In genomic region chr7:134056816-134057215, GRCh38 we compare ENCODE assay signal across 23 cellular contexts.
DNase-seq lines count a peak whose midpoint lies in the region; ATAC-seq, FAIRE-seq and TF ChIP-seq lines count a peak whose summit lies in the region.
"Had no signal": no experiment of that assay in that cellular context is flagged by ENCODE, and none has a peak within 500 bp of the region (broad histone marks: within the 10 kb centered on the region; RNA-seq: fewer than 3 reads in every experiment).

No MANE protein-coding gene starts in this region.

- H3K4me3 Mint-ChIP-seq in activated T-cell treated with anti-CD3 and anti-CD28 coated beads, Interleukin-2, amount 50 U/mL, for 24 hours = no peak overlapping the region
- H3K4me3 Mint-ChIP-seq in T-cell = no peak overlapping the region
- H3K4me3 Mint-ChIP-seq in natural killer cell treated with Interleukin-12 subunit alpha and Interleukin-12 subunit beta and Interleukin-15 and Interleukin-18, amount 100 ng/mL, for 72 hours = no peak overlapping the region
- H3K4me3 Mint-ChIP-seq: B cell; CD4-positive, alpha-beta T cell; CD8-positive, alpha-beta T cell had no signal

- no peaks in the 10 kb centered on the region for H3K27me3 Mint-ChIP-seq in activated T-cell treated with anti-CD3 and anti-CD28 coated beads, Interleukin-2, amount 50 U/mL, for 24 hours
- no peaks in the 10 kb centered on the region for H3K27me3 Mint-ChIP-seq in T-cell
- H3K27me3 Mint-ChIP-seq in natural killer cell treated with Interleukin-12 subunit alpha and Interleukin-12 subunit beta and Interleukin-15 and Interleukin-18, amount 100 ng/mL, for 72 hours = no peaks in the 10 kb centered on the region
- H3K27me3 Mint-ChIP-seq: B cell; CD4-positive, alpha-beta T cell had no signal

- H3K27ac ChIP-seq in K562 (ENCODE audit: extremely low read depth, low read depth, low read length) (no peak overlapping the region), esophagus muscularis mucosa (replicated peaks in 1 of 4) (no peak overlapping the region)
- H3K27ac ChIP-seq: BLaER1 treated with 17β-estradiol and CSF1 and Interleukin-3, amounts not matched to agents 10 nM and 100 nM; C4-2B had no signal

- TF ChIP-seq POLR2A in K562 (conservative IDR thresholded peaks at IDR 0.05) (no peak), esophagus muscularis mucosa (IDR thresholded peaks at IDR 0.05; ENCODE audit: low read depth) (no peak)

- H3K9me3 ChIP-seq in K562 (replicated peaks; ENCODE audit: control insufficient read depth, insufficient read depth, low read depth, low read length) = no peaks in the 10 kb centered on the region
- H3K9me3 ChIP-seq in esophagus muscularis mucosa = no peaks in the 10 kb centered on the region
- H3K9me3 ChIP-seq: BLaER1 treated with 17β-estradiol and CSF1 and Interleukin-3, amounts not matched to agents 10 nM and 100 nM; Caco-2 had no signal

- DNase-seq in LHCN-M2 (ENCODE audit: low read depth) (peak; percentile 5), K562 (ENCODE audit: extremely low read depth in 1 of 4, low spot score in 3 of 4) (peak; percentile 43 to 57 (median 48)), esophagus muscularis mucosa (ENCODE audit: extremely low spot score) (peak; percentile 60), putamen (ENCODE audit: low spot score) (peak; percentile 7), T-cell (no peak), SIG-M5 (lab: John Stamatoyannopoulos, UW) (no peak)
- DNase-seq in activated T-cell treated with anti-CD3 and anti-CD28 coated beads, Interleukin-2, amount 50 U/mL, for 24 hours = no peak
- no peak for DNase-seq in natural killer cell treated with Interleukin-12 subunit alpha and Interleukin-12 subunit beta and Interleukin-15 and Interleukin-18, amount 100 ng/mL, for 72 hours (ENCODE audit: low spot score)
- DNase-seq: 8988T; AML-193; Caco-2; Calu3; CD4-positive, alpha-beta T cell; CD8-positive, alpha-beta T cell; DMS79 treated with DMSO at 0.1 percent for 48 hours; GF-D8 had no signal

- POLR2A ChIA-PET in K562 (lab: Yijun Ruan, JAX) = interaction anchor here (1.2 to 1.4 kb wide), 3 partner anchors 8 to 17 kb away, joined by 3 to 4 read pairs (median 3); no protein-coding TSS in a partner anchor
- POLR2A ChIA-PET in T-cell (lab: Charles Lee) = no interaction called here

- TF ChIP-seq EP300 in K562 (IDR thresholded peaks at IDR 0.05; ENCODE audit: low read length) (peak; percentile 49; the same call in 1 of the 2 replicates), esophagus muscularis mucosa (IDR thresholded peaks at IDR 0.05) (no peak)

- BruUV-seq in K562 (replicated peaks; lab: Mats Ljungman, UMichigan) = no TSS peak

- H3K9me3 Mint-ChIP-seq in activated T-cell treated with anti-CD3 and anti-CD28 coated beads, Interleukin-2, amount 50 U/mL, for 24 hours = no peaks in the 10 kb centered on the region
- no peaks in the 10 kb centered on the region for H3K9me3 Mint-ChIP-seq in T-cell
- no peaks in the 10 kb centered on the region for H3K9me3 Mint-ChIP-seq in natural killer cell treated with Interleukin-12 subunit alpha and Interleukin-12 subunit beta and Interleukin-15 and Interleukin-18, amount 100 ng/mL, for 72 hours
- H3K9me3 Mint-ChIP-seq: CD4-positive, alpha-beta T cell; CD8-positive, alpha-beta T cell had no signal

- TF ChIP-seq CTCF in K562 (IDR thresholded peaks at IDR 0.05 in 2 of 3, conservative IDR thresholded peaks at IDR 0.05 in 1 of 3; ENCODE audit: insufficient read depth in 2 of 3, low read depth in 1 of 3, low read length in 3 of 3) = no peak
- TF ChIP-seq CTCF in esophagus muscularis mucosa (IDR thresholded peaks at IDR 0.05) = no peak

- intact Hi-C loops in K562 (cut with micrococcal nuclease) (no loop called here), esophagus muscularis mucosa (cut with DNase I) (no loop called here)

- H3K4me1 Mint-ChIP-seq in activated T-cell treated with anti-CD3 and anti-CD28 coated beads, Interleukin-2, amount 50 U/mL, for 24 hours (ENCODE audit: low read depth) = no peaks in the 10 kb centered on the region
- no peaks in the 10 kb centered on the region for H3K4me1 Mint-ChIP-seq in T-cell
- H3K4me1 Mint-ChIP-seq in natural killer cell treated with Interleukin-12 subunit alpha and Interleukin-12 subunit beta and Interleukin-15 and Interleukin-18, amount 100 ng/mL, for 72 hours (ENCODE audit: low read depth in 2 of 2) = no peaks in the 10 kb centered on the region
- H3K4me1 Mint-ChIP-seq: B cell had no signal

- H4K20me1 ChIP-seq in K562 (replicated peaks; ENCODE audit: control insufficient read depth, insufficient read depth, low read length) = no peaks in the 10 kb centered on the region
- H4K20me1 ChIP-seq: BLaER1 treated with 17β-estradiol and CSF1 and Interleukin-3, amounts not matched to agents 10 nM and 100 nM had no signal

- CTCF ChIA-PET in K562 (lab: Yijun Ruan, JAX; ENCODE audit: low intra/inter-chr PET ratio) = no interaction called here
- CTCF ChIA-PET in T-cell (lab: Charles Lee) = interaction anchor here in 1 of 2 donors (0.8 kb wide), 1 partner anchor 32 kb away, joined by 3 read pairs; no protein-coding TSS in a partner anchor

- no peaks in the 10 kb centered on the region for H3K27me3 ChIP-seq in K562 (ENCODE audit: control insufficient read depth in 2 of 2, insufficient read depth in 2 of 2, low read length in 2 of 2)
- no peaks in the 10 kb centered on the region for H3K27me3 ChIP-seq in esophagus muscularis mucosa
- H3K27me3 ChIP-seq: BLaER1 treated with 17β-estradiol and CSF1 and Interleukin-3, amounts not matched to agents 10 nM and 100 nM had no signal

- no peak overlapping the region for H3K4me3 ChIP-seq in K562
- H3K4me3 ChIP-seq in esophagus muscularis mucosa = no peak overlapping the region
- H3K4me3 ChIP-seq: BLaER1 treated with 17β-estradiol and CSF1 and Interleukin-3, amounts not matched to agents 10 nM and 100 nM had no signal

- FAIRE-seq in K562 (lab: Jason Lieb, UNC) = peak; percentile 58
- FAIRE-seq: A204.1, D721Med, G401.6, GM12891 had no signal

- no peak overlapping the region for H2AFZ ChIP-seq in K562 (ENCODE audit: low read depth, low read length)

- H3K9me1 ChIP-seq in K562 (ENCODE audit: control insufficient read depth, insufficient read depth, low read length) = no peaks in the 10 kb centered on the region

- no peaks in the 10 kb centered on the region for H3K79me2 ChIP-seq in K562 (ENCODE audit: control insufficient read depth, insufficient read depth, low read length)

- no peak overlapping the region for H3K4me2 ChIP-seq in K562 (ENCODE audit: insufficient read depth, low read length)
- H3K4me2 ChIP-seq: BLaER1 treated with 17β-estradiol and CSF1 and Interleukin-3, amounts not matched to agents 10 nM and 100 nM had no signal

- H3K36me3 ChIP-seq in K562 (ENCODE audit: control insufficient read depth, insufficient read depth, low read length) (no peaks in the 10 kb centered on the region), esophagus muscularis mucosa (no peaks in the 10 kb centered on the region)

- in situ Hi-C loops in K562 (cut with MboI) = no loop called here

- peaks cover 0 to 10% of the 10 kb centered on the region in 2 experiments; a peak in 3 of 5 replicates for H3K4me1 ChIP-seq in K562 (replicated peaks in 1 of 2; ENCODE audit: control insufficient read depth in 2 of 2, insufficient read depth in 2 of 2, low read length in 2 of 2)
- no peaks in the 10 kb centered on the region for H3K4me1 ChIP-seq in esophagus muscularis mucosa
- H3K4me1 ChIP-seq: Caco-2 had no signal

- H3K27ac Mint-ChIP-seq in activated T-cell treated with anti-CD3 and anti-CD28 coated beads, Interleukin-2, amount 50 U/mL, for 24 hours = no peak overlapping the region
- no peak overlapping the region for H3K27ac Mint-ChIP-seq in T-cell
- H3K27ac Mint-ChIP-seq in natural killer cell treated with Interleukin-12 subunit alpha and Interleukin-12 subunit beta and Interleukin-15 and Interleukin-18, amount 100 ng/mL, for 72 hours = no peak overlapping the region
- H3K27ac Mint-ChIP-seq: B cell; CD4-positive, alpha-beta T cell; CD8-positive, alpha-beta T cell had no signal

- H3K9ac ChIP-seq in K562 (ENCODE audit: insufficient read depth in 1 of 2, low read depth in 2 of 2, low read length in 2 of 2) = no peak overlapping the region
- H3K9ac ChIP-seq: BLaER1 treated with 17β-estradiol and CSF1 and Interleukin-3, amounts not matched to agents 10 nM and 100 nM had no signal

- peaks cover 6% of the 10 kb centered on the region for H3K36me3 Mint-ChIP-seq in activated T-cell treated with anti-CD3 and anti-CD28 coated beads, Interleukin-2, amount 50 U/mL, for 24 hours (ENCODE audit: low read depth)
- peaks cover 41% of the 10 kb centered on the region for H3K36me3 Mint-ChIP-seq in T-cell
- no peaks in the 10 kb centered on the region for H3K36me3 Mint-ChIP-seq in natural killer cell treated with Interleukin-12 subunit alpha and Interleukin-12 subunit beta and Interleukin-15 and Interleukin-18, amount 100 ng/mL, for 72 hours

- no peak for TF ChIP-seq RAD21 in K562 (CRISPR knock-in tag; conservative IDR thresholded peaks at IDR 0.05 in 1 of 2, IDR thresholded peaks at IDR 0.05 in 1 of 2)

- ATAC-seq in K562 (peak; percentile 72), T-cell (replicated peaks in 1 of 4) (no peak)
- ATAC-seq in natural killer cell treated with Interleukin-12 subunit alpha and Interleukin-12 subunit beta and Interleukin-15 and Interleukin-18, amount 100 ng/mL, for 72 hours = no peak
- ATAC-seq: CD8-positive, alpha-beta T cell had no signal

- 13% methylated on average over 8 of the region's 8 CpGs for WGBS in K562 (ENCODE audit: insufficient coverage, low coverage, missing lambda C conversion rate)
- 95% methylated on average over 8 of the region's 8 CpGs for whole genome bisulfite sequencing in esophagus muscularis mucosa

TF ChIP-seq in K562, 482 proteins besides CTCF, POLR2A, EP300 and RAD21 (continues in another document):
- TF ChIP-seq EZH2 (IDR thresholded peaks at IDR 0.05; ENCODE audit: borderline replicate concordance, low read depth, low read length) (no peak), CHD2 (IDR thresholded peaks at IDR 0.05; ENCODE audit: low read depth, low read length) (no peak), ZSCAN32 (CRISPR knock-in tag; IDR thresholded peaks at IDR 0.05) (no peak), CBFA2T3 (IDR thresholded peaks at IDR 0.05) (0 out of 2 replicates have a peak, but pooled peaks have one; percentile 16), HMG20A (CRISPR knock-in tag; conservative IDR thresholded peaks at IDR 0.05) (no peak), SMARCE1 (IDR thresholded peaks at IDR 0.05) (0 out of 2 replicates have a peak, but pooled peaks have one; percentile 16), ID3 (CRISPR knock-in tag; IDR thresholded peaks at IDR 0.05) (no peak), ID3 (tag; IDR thresholded peaks at IDR 0.05) (no peak), ZNF551 (CRISPR knock-in tag; IDR thresholded peaks at IDR 0.05) (no peak), U2AF2 (optimal IDR thresholded peaks at IDR 0.05; ENCODE audit: low read depth, low read length) (no peak)

Comparison
In these comparisons a context has a peak if more than half of its experiments do, and no peak if none do; other contexts are left out.
1. DNase-seq: peak in LHCN-M2 (single experiment), K562 (4 of 4), esophagus muscularis mucosa (single experiment) and putamen (single experiment); none in activated T-cell treated with anti-CD3 and anti-CD28 coated beads, Interleukin-2, amount 50 U/mL, for 24 hours (single experiment), T-cell (0 of 34), natural killer cell treated with Interleukin-12 subunit alpha and Interleukin-12 subunit beta and Interleukin-15 and Interleukin-18, amount 100 ng/mL, for 72 hours (single experiment) and SIG-M5 (single experiment).